Comparison of ENCODE assay signal across 2 cellular contexts in the genomic region with DNA sequence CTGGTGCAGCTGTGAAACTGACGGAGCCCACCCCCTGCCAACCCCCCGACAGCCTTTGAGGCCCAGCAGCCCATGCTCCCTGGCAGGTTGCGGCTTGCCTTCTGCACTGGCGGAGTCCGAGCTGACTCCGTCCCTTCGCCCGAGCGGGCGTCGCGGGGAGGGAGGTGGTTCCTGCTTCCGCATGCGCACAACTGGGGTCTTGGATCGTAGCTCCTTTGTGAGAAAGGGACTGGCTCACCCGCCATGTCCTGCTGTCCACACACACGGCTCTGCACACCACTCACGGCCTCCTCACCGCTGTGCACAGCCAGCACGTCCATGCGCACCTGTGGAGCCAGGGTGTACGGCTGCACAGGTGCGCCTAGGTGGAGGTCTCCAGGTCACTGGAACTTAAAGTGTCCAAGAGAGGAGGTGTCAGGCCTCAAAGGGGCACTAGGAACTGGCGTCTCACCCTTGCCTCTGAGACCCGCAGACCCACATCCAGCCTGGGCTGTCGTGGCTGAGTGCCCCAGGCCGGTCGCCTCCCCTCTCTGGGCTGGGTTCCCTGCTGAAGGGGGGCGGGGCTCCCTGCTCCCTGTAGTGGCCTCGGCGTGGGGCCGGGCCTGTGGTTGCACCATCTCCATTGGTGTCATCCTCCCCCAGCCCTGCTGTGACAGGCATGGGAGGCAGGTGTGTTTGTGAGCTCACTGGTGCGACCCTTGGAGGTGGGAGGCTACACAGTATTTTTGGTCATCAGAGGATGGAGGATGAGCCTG.
TF ChIP-seq lines count a peak whose summit lies in the region.

No MANE protein-coding gene starts in this region.

TF ChIP-seq in HepG2, 621 proteins besides CTCF, POLR2A, EP300 and RAD21 (continued from another document):
- peak; percentile 79 for TF ChIP-seq ZNF768 (CRISPR knock-in tag; IDR thresholded peaks at IDR 0.05)

TF ChIP-seq in WTC11, 78 proteins besides CTCF, POLR2A, EP300 and RAD21:
- TF ChIP-seq FOXJ3 (CRISPR knock-in tag; IDR thresholded peaks at IDR 0.05; ENCODE audit: borderline replicate concordance) (no peak), KAT7 (CRISPR knock-in tag; IDR thresholded peaks at IDR 0.05; ENCODE audit: borderline replicate concordance) (no peak)
- TF ChIP-seq, protein P1, sequence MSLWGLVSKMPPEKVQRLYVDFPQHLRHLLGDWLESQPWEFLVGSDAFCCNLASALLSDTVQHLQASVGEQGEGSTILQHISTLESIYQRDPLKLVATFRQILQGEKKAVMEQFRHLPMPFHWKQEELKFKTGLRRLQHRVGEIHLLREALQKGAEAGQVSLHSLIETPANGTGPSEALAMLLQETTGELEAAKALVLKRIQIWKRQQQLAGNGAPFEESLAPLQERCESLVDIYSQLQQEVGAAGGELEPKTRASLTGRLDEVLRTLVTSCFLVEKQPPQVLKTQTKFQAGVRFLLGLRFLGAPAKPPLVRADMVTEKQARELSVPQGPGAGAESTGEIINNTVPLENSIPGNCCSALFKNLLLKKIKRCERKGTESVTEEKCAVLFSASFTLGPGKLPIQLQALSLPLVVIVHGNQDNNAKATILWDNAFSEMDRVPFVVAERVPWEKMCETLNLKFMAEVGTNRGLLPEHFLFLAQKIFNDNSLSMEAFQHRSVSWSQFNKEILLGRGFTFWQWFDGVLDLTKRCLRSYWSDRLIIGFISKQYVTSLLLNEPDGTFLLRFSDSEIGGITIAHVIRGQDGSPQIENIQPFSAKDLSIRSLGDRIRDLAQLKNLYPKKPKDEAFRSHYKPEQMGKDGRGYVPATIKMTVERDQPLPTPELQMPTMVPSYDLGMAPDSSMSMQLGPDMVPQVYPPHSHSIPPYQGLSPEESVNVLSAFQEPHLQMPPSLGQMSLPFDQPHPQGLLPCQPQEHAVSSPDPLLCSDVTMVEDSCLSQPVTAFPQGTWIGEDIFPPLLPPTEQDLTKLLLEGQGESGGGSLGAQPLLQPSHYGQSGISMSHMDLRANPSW (CRISPR knock-in tag; conservative IDR thresholded peaks at IDR 0.05; ENCODE audit: low read depth) = no peak
